ENCODE assay signal across 26 cellular contexts in the genomic region with DNA sequence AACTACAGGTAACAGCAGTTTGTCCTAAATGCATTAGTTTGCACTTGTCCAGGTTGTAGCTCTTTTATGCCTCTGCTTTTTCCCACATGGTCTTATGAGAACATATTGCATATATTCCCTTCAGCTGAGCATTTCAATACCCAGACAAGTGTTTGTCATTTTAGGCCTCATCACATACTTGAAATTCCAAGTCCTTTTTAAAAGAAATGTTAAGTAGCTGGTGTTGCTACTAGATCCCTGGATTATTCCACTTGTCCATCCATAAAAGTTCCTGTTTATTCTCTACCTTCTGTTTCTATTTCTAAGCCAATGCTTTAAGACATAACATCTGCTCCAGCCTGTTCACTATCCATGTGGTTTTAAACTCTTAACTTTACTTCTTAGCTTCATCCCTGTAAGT.
"Had no signal": no experiment of that assay in that cellular context is flagged by ENCODE, and none has a peak within 500 bp of the region (broad histone marks: within the 10 kb centered on the region; RNA-seq: fewer than 3 reads in every experiment).

No MANE protein-coding gene starts in this region.

- H3K9me3 Mint-ChIP-seq: activated CD8-positive, alpha-beta T cell treated with anti-CD3 and anti-CD28 coated beads for 36 hours; activated T-cell treated with anti-CD3 and anti-CD28 coated beads, Interleukin-2, amount 50 U/mL, for 4 hours; central memory CD8-positive, alpha-beta T cell; memory B cell; natural killer cell; T-cell had no signal

- H3K4me3 Mint-ChIP-seq: activated CD8-positive, alpha-beta T cell treated with anti-CD3 and anti-CD28 coated beads for 36 hours; activated T-cell treated with anti-CD3 and anti-CD28 coated beads, Interleukin-2, amount 50 U/mL, for 4 hours; central memory CD8-positive, alpha-beta T cell; memory B cell; natural killer cell; T-cell had no signal

- H3K27ac ChIP-seq: brain microvascular endothelial cell, coronary artery, gastroesophageal sphincter, heart left ventricle, tibial artery had no signal

- H3K9me3 ChIP-seq: gastroesophageal sphincter, heart left ventricle, tibial artery had no signal

- H3K4me1 ChIP-seq: gastroesophageal sphincter, heart left ventricle, tibial artery had no signal

- H3K4me3 ChIP-seq: coronary artery, gastroesophageal sphincter, heart left ventricle, tibial artery had no signal

- DNase-seq: activated CD4-positive, alpha-beta T cell treated with anti-CD3 and anti-CD28 coated beads for 48 hours; activated CD4-positive, CD25-positive, alpha-beta regulatory T cell; activated CD8-positive, alpha-beta T cell treated with anti-CD3 and anti-CD28 coated beads for 36 hours; activated effector memory CD4-positive, alpha-beta T cell treated with anti-CD3 and anti-CD28 coated beads, Interleukin-2, amount 50 U/mL, for 16 hours; activated naive CD4-positive, alpha-beta T cell treated with anti-CD3 and anti-CD28 coated beads, Interleukin-2, amount 50 U/mL, for 16 hours; activated T-cell treated with anti-CD3 and anti-CD28 coated beads, Interleukin-2, amount 50 U/mL, for 4 hours; aorta; brain microvascular endothelial cell; erythroblast; heart left ventricle; kidney glomerular epithelial cell; left ventricle myocardium superior; natural killer cell; posterior cingulate gyrus; retina; stimulated activated CD4-positive, alpha-beta T cell treated with anti-CD3 and anti-CD28 coated beads, Interleukin-12 subunit alpha, Interleukin-12 subunit beta, amount 100 ng/mL, for 4 hours; stimulated activated CD4-positive, alpha-beta T cell treated with anti-CD3 and anti-CD28 coated beads, Interleukin-1b, Interleukin-23, amount 100 ng/mL, for 48 hours; stimulated activated CD8-positive, alpha-beta memory T cell treated with anti-CD3 and anti-CD28 coated beads, Interleukin-4, amount 100 ng/mL, for 48 hours; stimulated activated naive CD4-positive, alpha-beta T cell; T-cell; T-helper 9 cell; tibial artery had no signal

- H3K27me3 Mint-ChIP-seq: activated CD8-positive, alpha-beta T cell treated with anti-CD3 and anti-CD28 coated beads for 36 hours; central memory CD8-positive, alpha-beta T cell; memory B cell; T-cell had no signal

- H3K4me1 Mint-ChIP-seq: memory B cell had no signal

- H3K36me3 Mint-ChIP-seq: memory B cell, natural killer cell had no signal

- H3K27me3 ChIP-seq: brain microvascular endothelial cell, gastroesophageal sphincter, heart left ventricle, tibial artery had no signal

- ATAC-seq: activated CD8-positive, alpha-beta T cell treated with anti-CD3 and anti-CD28 coated beads for 36 hours; activated T-cell treated with anti-CD3 and anti-CD28 coated beads, Interleukin-2, amount 50 U/mL, for 4 hours; gastroesophageal sphincter; heart left ventricle; left ventricle myocardium superior; natural killer cell; T-cell had no signal

- H3K27ac Mint-ChIP-seq: activated CD8-positive, alpha-beta T cell treated with anti-CD3 and anti-CD28 coated beads for 36 hours; memory B cell; natural killer cell; T-cell had no signal
